In genomic region chr5:176648467-176649194, GRCh38 we compare ENCODE assay signal across 9 cellular contexts. TPM values are rescaled to one million over a fixed set of nuclear protein-coding genes. Genes with fewer than 3 reads are reported as not detected.
DNase-seq lines count a peak whose midpoint lies in the region; ATAC-seq and TF ChIP-seq lines count a peak whose summit lies in the region.
"Had no signal": no experiment of that assay in that cellular context is flagged by ENCODE, and none has a peak within 500 bp of the region (broad histone marks: within the 10 kb centered on the region; RNA-seq: fewer than 3 reads in every experiment).

No MANE protein-coding gene starts in this region.

- peak; percentile 29 to 57 for ATAC-seq in naive thymus-derived CD8-positive, alpha-beta T cell
- ATAC-seq in HG03095 (IDR thresholded peaks at IDR 0.05; ENCODE audit: unreplicated experiment) (no peak), GM18909 (IDR thresholded peaks at IDR 0.05; ENCODE audit: poor library complexity, unreplicated experiment) (no peak)

- peak overlapping the region; percentile 21 for H3K27ac ChIP-seq in AG04450 (ENCODE audit: low read depth, low read length)

- H3K36me3 Mint-ChIP-seq in naive thymus-derived CD8-positive, alpha-beta T cell, result peaks cover 0 to 4% (median 1%) of the 10 kb centered on the region in 3 donors

- H3K4me3 ChIP-seq in AG04450 (ENCODE audit: low read depth, low read length) (peak overlapping the region; percentile 86), cardiac fibroblast (replicated peaks in 1 of 2; ENCODE audit: low read depth in 2 of 2, low read length in 2 of 2) (peak overlapping the region; percentile 82 to 84)

- no peaks in the 10 kb centered on the region for H3K9me3 Mint-ChIP-seq in naive thymus-derived CD8-positive, alpha-beta T cell

- TF ChIP-seq CTCF in AG04450 (IDR thresholded peaks at IDR 0.05; ENCODE audit: low read depth, low read length), result no peak
- no peak for TF ChIP-seq CTCF in cardiac fibroblast (IDR thresholded peaks at IDR 0.05; ENCODE audit: low read depth, low read length)

- DNase-seq in AG04450 (ENCODE audit: low read depth, low spot score) (no peak), OCI-M1 (lab: John Stamatoyannopoulos, UW) (peak; percentile 70), cardiac fibroblast (ENCODE audit: low read depth in 2 of 2) (no peak), ACHN (no peak), COLO829 (ENCODE audit: low spot score) (no peak)
- DNase-seq in naive thymus-derived CD8-positive, alpha-beta T cell, result peak in 6 of 10 donors; percentile 19 to 54 (median 44)

- H3K9me3 ChIP-seq in AG04450 (ENCODE audit: control insufficient read depth, insufficient read depth, low read length), result no peaks in the 10 kb centered on the region; the same call in 1 of the 2 replicates

- H3K27me3 ChIP-seq in AG04450 (ENCODE audit: control insufficient read depth, insufficient read depth, low read length), result no peaks in the 10 kb centered on the region

- in situ Hi-C loops in ACHN (cut with HindIII; ENCODE audit: low pct_ligation_motif_present, low pct_unique_long_range_greater_than_20kb, low sequenced_read_pairs), result no loop called here

- H3K27me3 Mint-ChIP-seq in naive thymus-derived CD8-positive, alpha-beta T cell, result no peaks in the 10 kb centered on the region

- POLR2A ChIA-PET in AG04450 (lab: Yijun Ruan, JAX), result interaction anchor here (0.8 to 2.0 kb wide), 2 partner anchors 12 to 39 kb away, joined by 5 to 7 read pairs; no protein-coding TSS in a partner anchor
- POLR2A ChIA-PET in naive thymus-derived CD8-positive, alpha-beta T cell (lab: Charles Lee), result interaction anchor here (1.4 to 3.5 kb wide), 3 partner anchors 11 to 112 kb away, joined by 3 to 23 read pairs (median 13); partner anchors contain the start of genes EIF4E1B, RNF44 and SNCB

- H3K27ac Mint-ChIP-seq in naive thymus-derived CD8-positive, alpha-beta T cell, result peak overlapping the region; percentile 53 to 96 (median 88)

- peak overlapping the region; percentile 78 to 92 (median 84) for H3K4me3 Mint-ChIP-seq in naive thymus-derived CD8-positive, alpha-beta T cell

- H3K4me1 Mint-ChIP-seq in naive thymus-derived CD8-positive, alpha-beta T cell, result peaks cover 46 to 75% (median 70%) of the 10 kb centered on the region in 4 donors

- CTCF ChIA-PET in AG04450 (lab: Charles Lee), result interaction anchor here (1.0 to 7.2 kb wide), 4 partner anchors 9 to 201 kb away, joined by 4 to 112 read pairs (median 17); no protein-coding TSS in a partner anchor

RNA-seq across cellular contexts. Expression of gene TSPAN17, which starts 1.3 kb away (rescaled TPM):
- polyA plus RNA-seq in AG04450 (2011; rRNA removed), result 40.9 and 44.3 TPM in 2 replicates
- polyA minus RNA-seq in AG04450 (2011; rRNA and poly(A)+ RNA removed), result 45.4 and 57.2 TPM in 2 replicates
- total RNA-seq in naive thymus-derived CD8-positive, alpha-beta T cell, result 10 to 100 TPM; 19.4 to 21.4 TPM
- 10 to 100 TPM; 13.5 to 26.0 (median 18.4) TPM for polyA plus RNA-seq in naive thymus-derived CD8-positive, alpha-beta T cell

RNA-seq across cellular contexts. Expression of gene EIF4E1B, which starts 18.2 kb away (rescaled TPM):
- polyA plus RNA-seq in AG04450 (2011; rRNA removed), result not detected in 2 replicates
- not detected in 2 replicates for polyA minus RNA-seq in AG04450 (2011; rRNA and poly(A)+ RNA removed)
- total RNA-seq in naive thymus-derived CD8-positive, alpha-beta T cell, result not detected
- polyA plus RNA-seq in naive thymus-derived CD8-positive, alpha-beta T cell, result not detected
- total RNA-seq: HT1080 had no signal

RNA-seq across cellular contexts. Expression of gene SNCB, which starts 18.3 kb away (rescaled TPM):
- 0.17 and 0.20 TPM in 2 replicates for polyA plus RNA-seq in AG04450 (2011; rRNA removed)
- 0.18 TPM in 1 of 2 replicates, not detected in the other for polyA minus RNA-seq in AG04450 (2011; rRNA and poly(A)+ RNA removed)
- total RNA-seq in naive thymus-derived CD8-positive, alpha-beta T cell, result not detected
- not detected for polyA plus RNA-seq in naive thymus-derived CD8-positive, alpha-beta T cell

RNA-seq across cellular contexts. Expression of gene GPRIN1, which starts 38.7 kb away (rescaled TPM):
- polyA plus RNA-seq in AG04450 (2011; rRNA removed), result 4.0 and 5.1 TPM in 2 replicates
- polyA minus RNA-seq in AG04450 (2011; rRNA and poly(A)+ RNA removed), result 4.7 and 4.8 TPM in 2 replicates
- total RNA-seq in naive thymus-derived CD8-positive, alpha-beta T cell, result under 1 TPM in 1 of 2 experiments, not detected in 1; 0.11 TPM
- polyA plus RNA-seq in naive thymus-derived CD8-positive, alpha-beta T cell, result under 1 TPM in 2 of 3 donors, not detected in 1; 0.06 to 0.27 TPM

Comparison
In these comparisons a context has a peak if more than half of its experiments do, and no peak if none do; other contexts are left out.
1. DNase-seq: peak in OCI-M1 (single experiment) and naive thymus-derived CD8-positive, alpha-beta T cell (6 of 10); none in AG04450 (single experiment), cardiac fibroblast (0 of 2), ACHN (single experiment) and COLO829 (single experiment).
2. ATAC-seq: peak in naive thymus-derived CD8-positive, alpha-beta T cell (2 of 2); none in HG03095 (single experiment) and GM18909 (single experiment).